ENCODE assay signal across 21 cellular contexts in genomic region chr11:57873196-57873911, GRCh38.
DNase-seq lines count a peak whose midpoint lies in the region; ATAC-seq and TF ChIP-seq lines count a peak whose summit lies in the region.
"Had no signal": no experiment of that assay in that cellular context is flagged by ENCODE, and none has a peak within 500 bp of the region (broad histone marks: within the 10 kb centered on the region; RNA-seq: fewer than 3 reads in every experiment).

No MANE protein-coding gene starts in this region.

- no peaks in the 10 kb centered on the region for H3K9me3 Mint-ChIP-seq in T-helper 2 cell treated with Interferon-gamma antibody and Interleukin-4, amounts not matched to agents 5 μg/mL and 100 μg/mL, for 36 hours
- no peaks in the 10 kb centered on the region for H3K9me3 Mint-ChIP-seq in activated CD4-positive, alpha-beta T cell treated with anti-CD3 and anti-CD28 coated beads for 36 hours (ENCODE audit: low read depth)
- H3K9me3 Mint-ChIP-seq: activated naive CD4-positive, alpha-beta T cell treated with anti-CD3 and anti-CD28 coated beads for 36 hours; activated T-cell treated with anti-CD3 and anti-CD28 coated beads, Interleukin-2, amount 50 U/mL, for 4 hours; neural progenitor cell had no signal

- H3K4me3 Mint-ChIP-seq in T-helper 2 cell treated with Interferon-gamma antibody and Interleukin-4, amounts not matched to agents 5 μg/mL and 100 μg/mL, for 36 hours: peak overlapping the region; percentile 18
- no peak overlapping the region for H3K4me3 Mint-ChIP-seq in activated CD4-positive, alpha-beta T cell treated with anti-CD3 and anti-CD28 coated beads for 36 hours
- H3K4me3 Mint-ChIP-seq: activated naive CD4-positive, alpha-beta T cell treated with anti-CD3 and anti-CD28 coated beads for 36 hours; activated T-cell treated with anti-CD3 and anti-CD28 coated beads, Interleukin-2, amount 50 U/mL, for 4 hours; neural progenitor cell had no signal

- peaks cover 11% of the 10 kb centered on the region for H3K4me1 ChIP-seq in DND-41 (ENCODE audit: insufficient read depth, low read length)
- H3K4me1 ChIP-seq: ascending aorta, neural progenitor cell had no signal

- peak; percentile 97 for ATAC-seq in DND-41 (ENCODE audit: insufficient read depth, low read depth)
- no peak for ATAC-seq in activated CD4-positive, alpha-beta T cell treated with anti-CD3 and anti-CD28 coated beads for 36 hours
- ATAC-seq: activated T-cell treated with anti-CD3 and anti-CD28 coated beads, Interleukin-2, amount 50 U/mL, for 4 hours; GM12878; mucosa of descending colon had no signal

- no peaks in the 10 kb centered on the region for H3K9me3 ChIP-seq in DND-41 (ENCODE audit: insufficient read depth, low read length, severe bottlenecking)
- H3K9me3 ChIP-seq: ascending aorta, mucosa of descending colon had no signal

- POLR2A ChIA-PET in activated CD4-positive, alpha-beta T cell treated with anti-CD3 and anti-CD28 coated beads for 36 hours (lab: Charles Lee): no interaction called here

- peaks cover 11% of the 10 kb centered on the region for H3K4me1 Mint-ChIP-seq in T-helper 2 cell treated with Interferon-gamma antibody and Interleukin-4, amounts not matched to agents 5 μg/mL and 100 μg/mL, for 36 hours (ENCODE audit: low read depth)
- H3K4me1 Mint-ChIP-seq in activated CD4-positive, alpha-beta T cell treated with anti-CD3 and anti-CD28 coated beads for 36 hours: no peaks in the 10 kb centered on the region
- H3K4me1 Mint-ChIP-seq: neural progenitor cell had no signal

- H3K9ac ChIP-seq in DND-41 (ENCODE audit: low read depth, low read length): no peak overlapping the region
- H3K9ac ChIP-seq: neural progenitor cell had no signal

- H3K79me2 ChIP-seq in DND-41 (ENCODE audit: insufficient read depth, low read length): no peaks in the 10 kb centered on the region

- H3K27ac Mint-ChIP-seq in T-helper 2 cell treated with Interferon-gamma antibody and Interleukin-4, amounts not matched to agents 5 μg/mL and 100 μg/mL, for 36 hours: no peak overlapping the region
- H3K27ac Mint-ChIP-seq in activated CD4-positive, alpha-beta T cell treated with anti-CD3 and anti-CD28 coated beads for 36 hours: no peak overlapping the region
- H3K27ac Mint-ChIP-seq: activated naive CD4-positive, alpha-beta T cell treated with anti-CD3 and anti-CD28 coated beads for 36 hours; neural progenitor cell had no signal

- CTCF ChIA-PET in activated CD4-positive, alpha-beta T cell treated with anti-CD3 and anti-CD28 coated beads for 36 hours (lab: Charles Lee): interaction anchor here (0.6 kb wide), 1 partner anchor 923 kb away, joined by 3 read pairs; no protein-coding TSS in a partner anchor

- H3K27me3 Mint-ChIP-seq in T-helper 2 cell treated with Interferon-gamma antibody and Interleukin-4, amounts not matched to agents 5 μg/mL and 100 μg/mL, for 36 hours (ENCODE audit: low read depth): no peaks in the 10 kb centered on the region
- peaks cover 6% of the 10 kb centered on the region for H3K27me3 Mint-ChIP-seq in activated CD4-positive, alpha-beta T cell treated with anti-CD3 and anti-CD28 coated beads for 36 hours

- no peaks in the 10 kb centered on the region for H3K27me3 ChIP-seq in DND-41 (ENCODE audit: insufficient read depth, low read length, poor library complexity)
- H3K27me3 ChIP-seq: ascending aorta, neural progenitor cell had no signal

- no peaks in the 10 kb centered on the region for H3K36me3 Mint-ChIP-seq in T-helper 2 cell treated with Interferon-gamma antibody and Interleukin-4, amounts not matched to agents 5 μg/mL and 100 μg/mL, for 36 hours (ENCODE audit: low read depth)
- H3K36me3 Mint-ChIP-seq in activated CD4-positive, alpha-beta T cell treated with anti-CD3 and anti-CD28 coated beads for 36 hours (ENCODE audit: low read depth): no peaks in the 10 kb centered on the region
- H3K36me3 Mint-ChIP-seq: neural progenitor cell had no signal

- intact Hi-C loops in activated CD4-positive, alpha-beta T cell treated with anti-CD3 and anti-CD28 coated beads for 36 hours (cut with DNase I, micrococcal nuclease): no loop called here

- no peak overlapping the region for H2AFZ ChIP-seq in DND-41 (ENCODE audit: low read depth, low read length)
- H2AFZ ChIP-seq: neural progenitor cell had no signal

- H4K20me1 ChIP-seq in DND-41 (ENCODE audit: insufficient read depth, low read length): no peaks in the 10 kb centered on the region

- no peak overlapping the region for H3K27ac ChIP-seq in DND-41 (ENCODE audit: low read length)
- H3K27ac ChIP-seq: ascending aorta, neural progenitor cell, SK-N-MC had no signal

- no peak overlapping the region for H3K4me2 ChIP-seq in DND-41 (ENCODE audit: insufficient read depth, low read length)
- H3K4me2 ChIP-seq: neural progenitor cell had no signal

- no peak for TF ChIP-seq CTCF in DND-41 (IDR thresholded peaks at IDR 0.05; ENCODE audit: borderline replicate concordance, extremely low read depth, low read length, poor library complexity, severe bottlenecking)

- DNase-seq in DND-41: peak; percentile 46
- DNase-seq in HCEC 1CT: peak; percentile 9
- DNase-seq in T-helper 2 cell treated with Interferon-gamma antibody and Interleukin-4, amounts not matched to agents 5 μg/mL and 100 μg/mL, for 36 hours (ENCODE audit: low spot score): no peak
- peak; percentile 14 for DNase-seq in hepatic stellate cell (ENCODE audit: low spot score)
- DNase-seq in activated CD4-positive, alpha-beta T cell treated with anti-CD3 and anti-CD28 coated beads for 36 hours: no peak
- DNase-seq in SW 1271 (lab: John Stamatoyannopoulos, UW): no peak
- DNase-seq in amniotic stem cell (lab: John Stamatoyannopoulos, UW): no peak
- DNase-seq: activated naive CD4-positive, alpha-beta T cell treated with anti-CD3 and anti-CD28 coated beads for 36 hours; activated T-cell treated with anti-CD3 and anti-CD28 coated beads, Interleukin-2, amount 50 U/mL, for 4 hours; cerebellar nuclear complex; foreskin fibroblast; GF-D8; hippocampal formation; mucosa of descending colon; NCI-H1417 treated with DMSO at 0.1 percent for 48 hours; NCI-H2107; NCI-H510A had no signal

- H3K36me3 ChIP-seq in DND-41 (ENCODE audit: insufficient read depth, low read length): no peaks in the 10 kb centered on the region
- H3K36me3 ChIP-seq: ascending aorta, neural progenitor cell had no signal

- no peak overlapping the region for H3K4me3 ChIP-seq in DND-41 (ENCODE audit: low read depth in 1 of 2, low read length in 2 of 2)
- H3K4me3 ChIP-seq: ascending aorta, GM12878, mucosa of descending colon, neural progenitor cell, SK-N-MC had no signal

Comparison
In these comparisons a context has a peak if more than half of its experiments do, and no peak if none do; other contexts are left out.
1. DNase-seq: peak in DND-41 (single experiment), HCEC 1CT (single experiment) and hepatic stellate cell (single experiment); none in T-helper 2 cell treated with Interferon-gamma antibody and Interleukin-4, amounts not matched to agents 5 μg/mL and 100 μg/mL, for 36 hours (single experiment), activated CD4-positive, alpha-beta T cell treated with anti-CD3 and anti-CD28 coated beads for 36 hours (single experiment), SW 1271 (0 of 2) and amniotic stem cell (single experiment).